Comparison of ENCODE assay signal across 15 cellular contexts in the genomic region with DNA sequence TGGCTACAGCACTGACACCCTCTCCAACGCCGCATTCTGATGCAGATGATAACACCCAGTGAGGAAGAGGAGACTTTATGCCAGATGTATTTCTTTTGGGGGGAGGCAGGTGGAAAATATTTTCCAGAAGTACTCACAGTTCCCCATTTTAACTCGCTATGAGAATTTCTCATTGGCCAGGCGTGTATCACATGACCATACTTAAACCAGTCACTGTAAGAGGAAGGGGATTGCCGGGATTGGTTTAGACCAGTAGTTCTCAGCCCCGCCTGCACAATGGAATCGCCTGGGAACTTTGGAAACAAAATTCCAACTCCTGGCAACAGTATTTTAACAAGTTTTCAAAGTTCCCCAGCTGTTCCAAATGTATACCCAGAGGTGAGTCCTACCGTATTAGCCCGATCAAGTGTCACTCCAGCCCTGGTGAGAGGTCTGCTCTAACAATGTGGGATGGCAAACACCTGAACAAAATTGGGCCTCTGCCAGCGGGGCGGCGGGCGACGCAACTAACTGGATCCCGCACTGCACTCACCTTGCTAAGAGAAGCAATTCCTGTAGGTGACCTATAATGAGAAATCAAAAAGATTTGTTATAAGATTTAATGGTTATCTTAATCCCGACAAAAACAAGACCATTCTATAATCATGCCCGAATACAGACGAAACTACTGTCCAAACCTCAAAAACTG.
"Had no signal": no experiment of that assay in that cellular context is flagged by ENCODE, and none has a peak within 500 bp of the region (broad histone marks: within the 10 kb centered on the region; RNA-seq: fewer than 3 reads in every experiment).

No MANE protein-coding gene starts in this region.

- H3K9me3 ChIP-seq: colonic mucosa, esophagus squamous epithelium, transverse colon had no signal

- DNase-seq: activated CD4-positive, CD25-positive, alpha-beta regulatory T cell; activated effector memory CD4-positive, alpha-beta T cell treated with Interleukin-2 at 50 U/mL for 16 hours; activated T-cell treated with anti-CD3 and anti-CD28 coated beads, Interleukin-2, amount 50 U/mL, for 1 hour; caudate nucleus; colonic mucosa; esophagus squamous epithelium; foreskin fibroblast; head of caudate nucleus; mammary epithelial cell; naive thymus-derived CD4-positive, alpha-beta T cell; right cardiac atrium; transverse colon had no signal

- H3K36me3 ChIP-seq: colonic mucosa, esophagus squamous epithelium, transverse colon had no signal

- ATAC-seq: left lobe of liver; naive thymus-derived CD4-positive, alpha-beta T cell; right cardiac atrium had no signal

- H3K36me3 Mint-ChIP-seq: naive thymus-derived CD4-positive, alpha-beta T cell had no signal

- H3K27ac ChIP-seq: colonic mucosa, esophagus squamous epithelium, transverse colon had no signal

- H3K4me3 ChIP-seq: colonic mucosa, esophagus squamous epithelium, smooth muscle cell, transverse colon had no signal

- H3K27me3 Mint-ChIP-seq: activated naive CD4-positive, alpha-beta T cell treated with anti-CD3 and anti-CD28 coated beads, Interleukin-2, amount 50 U/mL, for 24 hours had no signal

- H3K4me3 Mint-ChIP-seq: activated naive CD4-positive, alpha-beta T cell treated with anti-CD3 and anti-CD28 coated beads, Interleukin-2, amount 50 U/mL, for 24 hours had no signal

- H3K9me3 Mint-ChIP-seq: activated naive CD4-positive, alpha-beta T cell treated with anti-CD3 and anti-CD28 coated beads, Interleukin-2, amount 50 U/mL, for 24 hours had no signal

- H3K27me3 ChIP-seq: colonic mucosa, esophagus squamous epithelium, transverse colon had no signal

- H3K4me1 ChIP-seq: colonic mucosa had no signal
